Comparison of ENCODE assay signal across 9 cellular contexts in the genomic region with DNA sequence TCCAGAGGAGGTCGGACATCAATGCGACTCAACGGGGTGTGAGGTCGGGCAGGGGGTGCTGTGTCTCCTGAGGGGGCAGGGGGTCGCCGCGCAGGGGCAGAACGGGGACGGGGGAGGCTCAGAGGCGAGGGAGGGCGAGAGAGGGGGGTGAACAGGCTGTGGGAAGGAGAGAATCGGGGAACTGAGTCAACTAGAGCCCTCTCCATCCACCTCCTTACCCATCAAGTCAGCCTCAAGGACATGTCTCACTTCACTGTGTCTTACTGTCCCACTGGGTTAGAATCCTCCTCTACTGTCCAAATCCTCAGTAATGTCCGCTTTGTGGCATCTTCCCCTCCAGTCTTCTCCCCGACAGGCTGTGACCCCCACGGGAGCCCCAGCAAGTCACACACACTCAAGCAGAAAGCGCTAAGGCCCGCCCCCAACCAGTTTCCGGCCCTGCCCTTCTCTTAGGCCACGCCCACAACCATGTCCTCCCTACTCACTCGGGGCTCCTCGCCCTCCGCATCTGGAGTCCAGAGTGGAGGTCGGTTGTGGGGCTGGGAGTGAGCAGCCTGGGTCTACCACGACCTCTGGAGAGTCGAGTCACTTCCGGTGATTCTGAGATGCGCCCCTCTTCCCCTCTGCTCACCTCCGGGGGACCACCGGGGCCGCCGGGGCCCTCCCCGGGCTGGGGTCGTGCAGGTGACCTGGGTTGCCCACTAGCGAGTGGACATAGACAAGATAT. TPM values are rescaled to one million over a fixed set of nuclear protein-coding genes. Genes with fewer than 3 reads are reported as not detected.
DNase-seq lines count a peak whose midpoint lies in the region; ATAC-seq and TF ChIP-seq lines count a peak whose summit lies in the region.
"Had no signal": no experiment of that assay in that cellular context is flagged by ENCODE, and none has a peak within 500 bp of the region (broad histone marks: within the 10 kb centered on the region; RNA-seq: fewer than 3 reads in every experiment).

No MANE protein-coding gene starts in this region.

- TF ChIP-seq CTCF in GM23338 (conservative IDR thresholded peaks at IDR 0.05; ENCODE audit: low read depth in 2 of 2) (no peak), neural progenitor cell (IDR thresholded peaks at IDR 0.05) (no peak)

- H3K9me3 ChIP-seq in neural progenitor cell (ENCODE audit: low read depth) = no peaks in the 10 kb centered on the region

- peak; percentile 82 for ATAC-seq in GM23338

- H4K20me1 ChIP-seq in GM23338 (replicated peaks; ENCODE audit: insufficient read depth) (no peaks in the 10 kb centered on the region), neural progenitor cell (ENCODE audit: low read depth) (no peaks in the 10 kb centered on the region)

- H3K4me3 Mint-ChIP-seq in GM23338 (no peak overlapping the region; the same call in 2 of the 3 replicates), neural progenitor cell (no peak overlapping the region)

- H3K27me3 Mint-ChIP-seq in GM23338 (ENCODE audit: insufficient read depth, low read depth, poor library complexity) (peaks cover 15% of the 10 kb centered on the region), neural progenitor cell (ENCODE audit: insufficient read depth, low read depth) (peaks cover 7% of the 10 kb centered on the region)

- DNase-seq in GM23338 (ENCODE audit: low spot score) (peak; percentile 87), neural progenitor cell (ENCODE audit: low spot score) (no peak), HuH-7 (ENCODE audit: low spot score) (no peak), NCI-H2107 (lab: John Stamatoyannopoulos, UW) (no peak), EL (no peak)
- peak; percentile 51 to 69 (median 61) for DNase-seq in activated CD4-positive, CD25-positive, alpha-beta regulatory T cell (lab: John Stamatoyannopoulos, UW)
- DNase-seq in effector CD4-positive, alpha-beta T cell = peak; percentile 70
- peak; percentile 70 to 79 for DNase-seq in stimulated activated CD4-positive, alpha-beta T cell treated with anti-CD3 and anti-CD28 coated beads, Interleukin-4, amount 100 ng/mL, for 48 hours (ENCODE audit: low read depth in 2 of 2)

- H3K27ac ChIP-seq in GM23338 (ENCODE audit: low read depth) (peak overlapping the region; percentile 5; the same call in 1 of the 2 replicates), neural progenitor cell (no peak overlapping the region)

- H3K4me3 ChIP-seq in GM23338 (peak overlapping the region; percentile 37), neural progenitor cell (no peak overlapping the region)

- H3F3A ChIP-seq in GM23338 (replicated peaks; ENCODE audit: low read depth) = no peaks in the 10 kb centered on the region
- H3F3A ChIP-seq in neural progenitor cell (ENCODE audit: low read depth) = peaks cover 10% of the 10 kb centered on the region

- H3K9ac ChIP-seq in neural progenitor cell = no peak overlapping the region

- H3K27me3 ChIP-seq in GM23338 (ENCODE audit: insufficient read depth) = no peaks in the 10 kb centered on the region
- H3K27me3 ChIP-seq in neural progenitor cell = no peaks in the 10 kb centered on the region

- peaks cover 8% of the 10 kb centered on the region; the same call in 1 of the 2 replicates for H3K4me1 ChIP-seq in GM23338 (ENCODE audit: insufficient read depth)
- H3K4me1 ChIP-seq in neural progenitor cell = peaks cover 7% of the 10 kb centered on the region

- H2AFZ ChIP-seq in GM23338 = peak overlapping the region; percentile 72; the same call in 1 of the 2 replicates
- H2AFZ ChIP-seq in neural progenitor cell (replicated peaks) = no peak overlapping the region

- no peaks in the 10 kb centered on the region for H3K9me2 ChIP-seq in GM23338 (ENCODE audit: insufficient read depth)

- H3K36me3 ChIP-seq in GM23338 (ENCODE audit: insufficient read depth) (no peaks in the 10 kb centered on the region; the same call in 1 of the 2 replicates), neural progenitor cell (no peaks in the 10 kb centered on the region)

- H3K36me3 Mint-ChIP-seq in GM23338 (ENCODE audit: low read depth) = peaks cover 15% of the 10 kb centered on the region
- peaks cover 29% of the 10 kb centered on the region for H3K36me3 Mint-ChIP-seq in neural progenitor cell

- peak overlapping the region; percentile 58 for H3K4me2 ChIP-seq in GM23338
- H3K4me2 ChIP-seq in neural progenitor cell = no peak overlapping the region

- H3K4me1 Mint-ChIP-seq in GM23338 (peaks cover 8% of the 10 kb centered on the region), neural progenitor cell (peaks cover 28% of the 10 kb centered on the region)

- H3K27ac Mint-ChIP-seq in GM23338 (0 out of 2 replicates have a peak overlapping the region, but pooled peaks have one; percentile 58), neural progenitor cell (no peak overlapping the region)

- H3K9me3 Mint-ChIP-seq in GM23338 (no peaks in the 10 kb centered on the region), neural progenitor cell (peaks cover 3% of the 10 kb centered on the region)

- no peaks in the 10 kb centered on the region for H3K79me2 ChIP-seq in GM23338 (replicated peaks; ENCODE audit: insufficient read depth)
- H3K79me2 ChIP-seq in neural progenitor cell (ENCODE audit: low read depth) = no peaks in the 10 kb centered on the region

TF ChIP-seq in GM23338, 12 proteins besides CTCF, POLR2A, EP300 and RAD21:
- TF ChIP-seq EZH2 (IDR thresholded peaks at IDR 0.05; ENCODE audit: low read depth, unreplicated experiment) (no peak), CREB1 (CRISPR knock-in tag; IDR thresholded peaks at IDR 0.05; ENCODE audit: low read depth) (no peak), POLR2AphosphoS5 (IDR thresholded peaks at IDR 0.05; ENCODE audit: low read depth) (peak; percentile 20; the same call in 1 of the 2 replicates), STAT1 (IDR thresholded peaks at IDR 0.05; ENCODE audit: unreplicated experiment) (no peak), NANOG (IDR thresholded peaks at IDR 0.05; ENCODE audit: borderline replicate concordance) (no peak), ZNF331 (CRISPR knock-in tag; IDR thresholded peaks at IDR 0.05; ENCODE audit: low read depth) (no peak), EZH2phosphoT487 (IDR thresholded peaks at IDR 0.05; ENCODE audit: unreplicated experiment) (no peak), ZNF114 (CRISPR knock-in tag; IDR thresholded peaks at IDR 0.05) (no peak)
- TF ChIP-seq, protein P1, sequence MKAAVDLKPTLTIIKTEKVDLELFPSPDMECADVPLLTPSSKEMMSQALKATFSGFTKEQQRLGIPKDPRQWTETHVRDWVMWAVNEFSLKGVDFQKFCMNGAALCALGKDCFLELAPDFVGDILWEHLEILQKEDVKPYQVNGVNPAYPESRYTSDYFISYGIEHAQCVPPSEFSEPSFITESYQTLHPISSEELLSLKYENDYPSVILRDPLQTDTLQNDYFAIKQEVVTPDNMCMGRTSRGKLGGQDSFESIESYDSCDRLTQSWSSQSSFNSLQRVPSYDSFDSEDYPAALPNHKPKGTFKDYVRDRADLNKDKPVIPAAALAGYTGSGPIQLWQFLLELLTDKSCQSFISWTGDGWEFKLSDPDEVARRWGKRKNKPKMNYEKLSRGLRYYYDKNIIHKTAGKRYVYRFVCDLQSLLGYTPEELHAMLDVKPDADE (IDR thresholded peaks at IDR 0.05) = no peak

RNA-seq across cellular contexts. Expression of a gene that starts 9.3 kb away (rescaled TPM):
- total RNA-seq in GM23338 (2014; rRNA removed; shearing (Covaris generic)) = 12.3 and 15.1 TPM in 2 replicates
- 10.9 and 12.2 TPM in 2 replicates for polyA plus RNA-seq in GM23338 (2016; fragmentation: Nextera tagmentation; extraction: Ambion mirVana)
- 6.2 and 6.3 TPM in 2 replicates for total RNA-seq in neural progenitor cell (ENCODE audit: low replicate concordance)

RNA-seq across cellular contexts. Expression of a gene that starts 13.1 kb away (rescaled TPM):
- total RNA-seq in GM23338 (2014; rRNA removed; shearing (Covaris generic)) = 14.5 and 15.8 TPM in 2 replicates
- polyA plus RNA-seq in GM23338 (2016; fragmentation: Nextera tagmentation; extraction: Ambion mirVana) = 14.0 and 14.4 TPM in 2 replicates
- 10.6 and 19.1 TPM in 2 replicates for total RNA-seq in neural progenitor cell (ENCODE audit: low replicate concordance)

RNA-seq across cellular contexts. Expression of a gene that starts 22.9 kb away (rescaled TPM):
- total RNA-seq in GM23338 (2014; rRNA removed; shearing (Covaris generic)) = 5.0 and 8.4 TPM in 2 replicates
- polyA plus RNA-seq in GM23338 (2016; fragmentation: Nextera tagmentation; extraction: Ambion mirVana) = 11.6 and 11.7 TPM in 2 replicates
- total RNA-seq in neural progenitor cell (ENCODE audit: low replicate concordance) = 11.2 and 27.6 TPM in 2 replicates

RNA-seq across cellular contexts. Expression of a gene that starts 39.4 kb away (rescaled TPM):
- total RNA-seq in GM23338 (2014; rRNA removed; shearing (Covaris generic)) = 0.12 and 0.42 TPM in 2 replicates
- 1.1 and 1.9 TPM in 2 replicates for polyA plus RNA-seq in GM23338 (2016; fragmentation: Nextera tagmentation; extraction: Ambion mirVana)
- total RNA-seq in neural progenitor cell (ENCODE audit: low replicate concordance) = 0.26 and 0.40 TPM in 2 replicates
- total RNA-seq: RPMI7951 had no signal

RNA-seq across cellular contexts. Expression of a gene that starts 41.0 kb away (rescaled TPM):
- total RNA-seq in GM23338 (2014; rRNA removed; shearing (Covaris generic)) = 142 and 163 TPM in 2 replicates
- 57.1 and 64.9 TPM in 2 replicates for polyA plus RNA-seq in GM23338 (2016; fragmentation: Nextera tagmentation; extraction: Ambion mirVana)
- total RNA-seq in neural progenitor cell (ENCODE audit: low replicate concordance) = 73.5 and 158 TPM in 2 replicates

Comparison
In these comparisons a context has a peak if more than half of its experiments do, and no peak if none do; other contexts are left out.
1. DNase-seq: peak in GM23338 (single experiment), activated CD4-positive, CD25-positive, alpha-beta regulatory T cell (4 of 4), effector CD4-positive, alpha-beta T cell (single experiment) and stimulated activated CD4-positive, alpha-beta T cell treated with anti-CD3 and anti-CD28 coated beads, Interleukin-4, amount 100 ng/mL, for 48 hours (2 of 2); none in neural progenitor cell (single experiment), HuH-7 (single experiment), NCI-H2107 (single experiment) and EL (single experiment).